In genomic region chr10:131928248-131929095, GRCh38 we compare ENCODE assay signal across 8 cellular contexts. TPM values are rescaled to one million over a fixed set of nuclear protein-coding genes. Genes with fewer than 3 reads are reported as not detected.
DNase-seq lines count a peak whose midpoint lies in the region; ATAC-seq and TF ChIP-seq lines count a peak whose summit lies in the region.

No MANE protein-coding gene starts in this region.

- peaks cover 51% of the 10 kb centered on the region for H3K4me1 Mint-ChIP-seq in T-helper 2 cell treated with Interferon-gamma antibody and Interleukin-4, amounts not matched to agents 5 μg/mL and 100 μg/mL, for 36 hours (ENCODE audit: low read depth)

- H3K4me3 Mint-ChIP-seq in T-helper 2 cell treated with Interferon-gamma antibody and Interleukin-4, amounts not matched to agents 5 μg/mL and 100 μg/mL, for 36 hours = peak overlapping the region; percentile 60

- H3K27ac Mint-ChIP-seq in T-helper 2 cell treated with Interferon-gamma antibody and Interleukin-4, amounts not matched to agents 5 μg/mL and 100 μg/mL, for 36 hours = peak overlapping the region; percentile 82

- H3K4me3 ChIP-seq in fibroblast of pulmonary artery (replicated peaks; ENCODE audit: low read depth, low read length) = no peak overlapping the region

- H3K27me3 Mint-ChIP-seq in T-helper 2 cell treated with Interferon-gamma antibody and Interleukin-4, amounts not matched to agents 5 μg/mL and 100 μg/mL, for 36 hours (ENCODE audit: low read depth) = no peaks in the 10 kb centered on the region

- ATAC-seq in GM18867 (IDR thresholded peaks at IDR 0.05; ENCODE audit: unreplicated experiment) (peak; percentile 90), HG02763 (IDR thresholded peaks at IDR 0.05; ENCODE audit: unreplicated experiment) (peak; percentile 88)

- peak; percentile 75 for DNase-seq in T-helper 2 cell treated with Interferon-gamma antibody and Interleukin-4, amounts not matched to agents 5 μg/mL and 100 μg/mL, for 36 hours (ENCODE audit: low spot score)
- peak; percentile 16 for DNase-seq in fibroblast of pulmonary artery (ENCODE audit: low read depth)
- peak; percentile 43 for DNase-seq in stimulated activated naive CD4-positive, alpha-beta T cell treated with Interleukin-2 at 50 U/mL for 16 hours (lab: John Stamatoyannopoulos, UW)
- no peak for DNase-seq in mesenteric fat pad (ENCODE audit: low spot score)
- no peak for DNase-seq in KG1 (lab: John Stamatoyannopoulos, UW)
- DNase-seq in UCSD-AML1 (lab: John Stamatoyannopoulos, UW; ENCODE audit: unreplicated experiment) = no peak

- TF ChIP-seq CTCF in fibroblast of pulmonary artery (IDR thresholded peaks at IDR 0.05; ENCODE audit: low read length, missing control alignments) = no peak

- peaks cover 14% of the 10 kb centered on the region for H3K9me3 Mint-ChIP-seq in T-helper 2 cell treated with Interferon-gamma antibody and Interleukin-4, amounts not matched to agents 5 μg/mL and 100 μg/mL, for 36 hours

- H3K36me3 Mint-ChIP-seq in T-helper 2 cell treated with Interferon-gamma antibody and Interleukin-4, amounts not matched to agents 5 μg/mL and 100 μg/mL, for 36 hours (ENCODE audit: low read depth) = peaks cover 33% of the 10 kb centered on the region

RNA-seq across cellular contexts. Expression of gene PPP2R2D, which starts 27.7 kb away (rescaled TPM):
- total RNA-seq in mesenteric fat pad = 27.4 TPM

RNA-seq across cellular contexts. Expression of gene BNIP3, which starts 53.3 kb away (rescaled TPM):
- total RNA-seq in mesenteric fat pad = 63.1 TPM

Comparison
In these comparisons a context has a peak if more than half of its experiments do, and no peak if none do; other contexts are left out.
1. DNase-seq: peak in T-helper 2 cell treated with Interferon-gamma antibody and Interleukin-4, amounts not matched to agents 5 μg/mL and 100 μg/mL, for 36 hours (single experiment), fibroblast of pulmonary artery (single experiment) and stimulated activated naive CD4-positive, alpha-beta T cell treated with Interleukin-2 at 50 U/mL for 16 hours (single experiment); none in mesenteric fat pad (single experiment), KG1 (single experiment) and UCSD-AML1 (single experiment).